ENCODE assay signal across 8 cellular contexts in genomic region chr21:38072489-38072888, GRCh38.
"Had no signal": no experiment of that assay in that cellular context is flagged by ENCODE, and none has a peak within 500 bp of the region (broad histone marks: within the 10 kb centered on the region; RNA-seq: fewer than 3 reads in every experiment).

No MANE protein-coding gene starts in this region.

- ATAC-seq: GM12878 had no signal

- DNase-seq: GDM1, GF-D8 had no signal

- H3K4me3 ChIP-seq: GM12878 had no signal

- FAIRE-seq: G401.6, GM12878, GM12891, GM12892, GM18507, GM19239 had no signal
